ENCODE assay signal across 1 cellular context in the genomic region with DNA sequence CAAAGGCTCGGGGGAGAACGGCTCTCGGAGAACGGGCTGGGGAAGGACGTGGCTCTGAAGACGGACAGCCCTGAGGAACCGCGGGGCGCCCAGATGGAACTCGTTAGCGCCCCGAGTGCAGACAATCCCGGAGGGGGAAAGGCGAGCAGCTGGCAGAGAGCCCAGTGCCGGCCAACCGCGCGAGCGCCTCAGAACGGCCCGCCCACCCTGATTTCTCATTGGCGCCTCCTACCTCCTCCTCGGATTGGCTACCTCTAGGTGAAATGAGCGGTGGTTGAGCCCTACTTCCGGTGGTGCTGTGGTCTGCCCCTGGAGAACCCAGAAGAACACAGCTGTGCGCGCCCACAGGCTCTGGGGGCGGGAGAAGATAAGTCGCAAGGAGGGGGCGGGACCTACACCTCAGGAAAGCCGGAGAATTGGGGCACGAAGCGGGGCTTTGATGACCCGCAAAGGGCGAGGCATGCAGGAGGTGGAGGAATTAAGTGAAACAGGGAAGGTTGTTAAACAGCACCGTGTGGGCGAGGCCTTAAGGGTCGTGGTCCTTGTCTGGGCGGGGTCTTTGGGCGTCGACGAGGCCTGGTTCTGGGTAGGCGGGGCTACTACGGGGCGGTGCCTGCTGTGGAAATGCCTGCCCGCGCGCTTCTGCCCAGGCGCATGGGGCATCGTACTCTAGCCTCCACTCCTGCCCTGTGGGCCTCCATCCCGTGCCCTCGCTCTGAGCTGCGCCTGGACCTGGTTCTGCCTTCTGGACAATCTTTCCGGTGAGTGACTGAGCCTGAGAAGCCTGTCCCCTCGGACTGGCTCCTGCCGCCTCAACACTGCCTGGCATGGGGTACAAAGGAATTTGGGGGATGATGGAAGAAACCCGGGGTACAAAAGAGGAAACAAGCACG.
TF ChIP-seq lines count a peak whose summit lies in the region.

A gene (plus strand): TSS at position 290 of the 893 bp plus-strand sequence. CDS start 335 bp downstream, at position 625.

TF ChIP-seq in HCT116, 20 proteins besides CTCF, POLR2A, EP300 and RAD21 (continued from another document):
- TF ChIP-seq, protein P1, sequence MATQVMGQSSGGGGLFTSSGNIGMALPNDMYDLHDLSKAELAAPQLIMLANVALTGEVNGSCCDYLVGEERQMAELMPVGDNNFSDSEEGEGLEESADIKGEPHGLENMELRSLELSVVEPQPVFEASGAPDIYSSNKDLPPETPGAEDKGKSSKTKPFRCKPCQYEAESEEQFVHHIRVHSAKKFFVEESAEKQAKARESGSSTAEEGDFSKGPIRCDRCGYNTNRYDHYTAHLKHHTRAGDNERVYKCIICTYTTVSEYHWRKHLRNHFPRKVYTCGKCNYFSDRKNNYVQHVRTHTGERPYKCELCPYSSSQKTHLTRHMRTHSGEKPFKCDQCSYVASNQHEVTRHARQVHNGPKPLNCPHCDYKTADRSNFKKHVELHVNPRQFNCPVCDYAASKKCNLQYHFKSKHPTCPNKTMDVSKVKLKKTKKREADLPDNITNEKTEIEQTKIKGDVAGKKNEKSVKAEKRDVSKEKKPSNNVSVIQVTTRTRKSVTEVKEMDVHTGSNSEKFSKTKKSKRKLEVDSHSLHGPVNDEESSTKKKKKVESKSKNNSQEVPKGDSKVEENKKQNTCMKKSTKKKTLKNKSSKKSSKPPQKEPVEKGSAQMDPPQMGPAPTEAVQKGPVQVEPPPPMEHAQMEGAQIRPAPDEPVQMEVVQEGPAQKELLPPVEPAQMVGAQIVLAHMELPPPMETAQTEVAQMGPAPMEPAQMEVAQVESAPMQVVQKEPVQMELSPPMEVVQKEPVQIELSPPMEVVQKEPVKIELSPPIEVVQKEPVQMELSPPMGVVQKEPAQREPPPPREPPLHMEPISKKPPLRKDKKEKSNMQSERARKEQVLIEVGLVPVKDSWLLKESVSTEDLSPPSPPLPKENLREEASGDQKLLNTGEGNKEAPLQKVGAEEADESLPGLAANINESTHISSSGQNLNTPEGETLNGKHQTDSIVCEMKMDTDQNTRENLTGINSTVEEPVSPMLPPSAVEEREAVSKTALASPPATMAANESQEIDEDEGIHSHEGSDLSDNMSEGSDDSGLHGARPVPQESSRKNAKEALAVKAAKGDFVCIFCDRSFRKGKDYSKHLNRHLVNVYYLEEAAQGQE (IDR thresholded peaks at IDR 0.05; ENCODE audit: low read depth): no peak
- TF ChIP-seq EGR1 (IDR thresholded peaks at IDR 0.05; ENCODE audit: low read depth) (peak; percentile 93), TCF7L2 (IDR thresholded peaks at IDR 0.05; ENCODE audit: borderline replicate concordance, extremely low read depth, insufficient read depth, insufficient read length) (peak; percentile 67)
- TF ChIP-seq, protein P2, sequence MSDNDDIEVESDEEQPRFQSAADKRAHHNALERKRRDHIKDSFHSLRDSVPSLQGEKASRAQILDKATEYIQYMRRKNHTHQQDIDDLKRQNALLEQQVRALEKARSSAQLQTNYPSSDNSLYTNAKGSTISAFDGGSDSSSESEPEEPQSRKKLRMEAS (IDR thresholded peaks at IDR 0.05): peak; percentile 56; the same call in 1 of the 2 replicates
- TF ChIP-seq, protein P3, sequence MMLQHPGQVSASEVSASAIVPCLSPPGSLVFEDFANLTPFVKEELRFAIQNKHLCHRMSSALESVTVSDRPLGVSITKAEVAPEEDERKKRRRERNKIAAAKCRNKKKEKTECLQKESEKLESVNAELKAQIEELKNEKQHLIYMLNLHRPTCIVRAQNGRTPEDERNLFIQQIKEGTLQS (IDR thresholded peaks at IDR 0.05): no peak
TF ChIP-seq in HCT116: peak in this region for 7.
